In genomic region chr4:153651041-153651960, GRCh38 we compare ENCODE assay signal across 8 cellular contexts. TPM values are rescaled to one million over a fixed set of nuclear protein-coding genes. Genes with fewer than 3 reads are reported as not detected.
DNase-seq lines count a peak whose midpoint lies in the region; ATAC-seq and TF ChIP-seq lines count a peak whose summit lies in the region.

No MANE protein-coding gene starts in this region.

- no peaks in the 10 kb centered on the region for H3K36me3 Mint-ChIP-seq in activated CD8-positive, alpha-beta T cell treated with anti-CD3 and anti-CD28 coated beads, Interleukin-2, amount 10 ng/mL, durations not matched to agents 7 days and 5 days (ENCODE audit: low read depth)

- peaks cover 29% of the 10 kb centered on the region for H3K4me1 Mint-ChIP-seq in activated CD8-positive, alpha-beta T cell treated with anti-CD3 and anti-CD28 coated beads, Interleukin-2, amount 10 ng/mL, durations not matched to agents 7 days and 5 days (ENCODE audit: low read depth)

- 65 to 70% methylated on average over 10 of the region's 10 CpGs for WGBS in esophagus, 2 donors
- WGBS in spleen, 5 donors, result 33 to 50% (median 38%) methylated on average over 10 of the region's 10 CpGs

- H3K4me1 ChIP-seq in esophagus (ENCODE audit: control insufficient read depth in 2 of 2, insufficient read depth in 2 of 2, low read length in 1 of 2), result peaks cover 0 to 2% of the 10 kb centered on the region in 2 donors
- peaks cover 5 to 57% (median 18%) of the 10 kb centered on the region in 6 donors for H3K4me1 ChIP-seq in spleen
- H3K4me1 ChIP-seq in SJCRH30, result 0 out of 2 replicates have a peak, but pooled peaks cover 4% of the 10 kb centered on the region

- peak overlapping the region; percentile 86 for H3K27ac Mint-ChIP-seq in activated CD8-positive, alpha-beta T cell treated with anti-CD3 and anti-CD28 coated beads, Interleukin-2, amount 10 ng/mL, durations not matched to agents 7 days and 5 days

- H3K36me3 ChIP-seq in esophagus (ENCODE audit: control insufficient read depth in 2 of 2, insufficient read depth in 2 of 2, low read length in 1 of 2) (no peaks in the 10 kb centered on the region), spleen (no peaks in the 10 kb centered on the region), SJCRH30 (no peaks in the 10 kb centered on the region)

- H3K4me3 Mint-ChIP-seq in activated CD8-positive, alpha-beta T cell treated with anti-CD3 and anti-CD28 coated beads, Interleukin-2, amount 10 ng/mL, durations not matched to agents 7 days and 5 days, result no peak overlapping the region

- no peak for TF ChIP-seq CTCF in NB4 (IDR thresholded peaks at IDR 0.05; ENCODE audit: low read depth, low read length)
- no peak for TF ChIP-seq CTCF in spleen (IDR thresholded peaks at IDR 0.05 in 8 of 11, conservative IDR thresholded peaks at IDR 0.05 in 3 of 11)

- TF ChIP-seq POLR2A in NB4 (IDR thresholded peaks at IDR 0.05; ENCODE audit: extremely low read depth, insufficient read length) (peak; percentile 17), spleen (IDR thresholded peaks at IDR 0.05) (no peak)

- DNase-seq in NB4 (ENCODE audit: low read depth) (peak; percentile 94), spleen (peak; percentile 87), SJCRH30 (no peak)
- peak; percentile 72 for DNase-seq in activated CD8-positive, alpha-beta T cell treated with anti-CD3 and anti-CD28 coated beads, Interleukin-2, amount 10 ng/mL, durations not matched to agents 7 days and 5 days

- H3K27me3 ChIP-seq in esophagus (ENCODE audit: control insufficient read depth in 1 of 2, insufficient read depth in 2 of 2, low read length in 2 of 2) (no peaks in the 10 kb centered on the region), spleen (replicated peaks in 1 of 7) (no peaks in the 10 kb centered on the region), SJCRH30 (no peaks in the 10 kb centered on the region)

- peak overlapping the region; percentile 13 for H3K4me3 ChIP-seq in NB4 (ENCODE audit: low read depth, low read length)
- H3K4me3 ChIP-seq in esophagus (ENCODE audit: low read depth in 1 of 2, low read length in 2 of 2), result no peak overlapping the region
- H3K4me3 ChIP-seq in spleen, result peak overlapping the region in 1 of 8 donors; percentile 61
- no peak overlapping the region for H3K4me3 ChIP-seq in SJCRH30

- H3K9me3 Mint-ChIP-seq in activated CD8-positive, alpha-beta T cell treated with anti-CD3 and anti-CD28 coated beads, Interleukin-2, amount 10 ng/mL, durations not matched to agents 7 days and 5 days (ENCODE audit: insufficient read depth), result no peaks in the 10 kb centered on the region

- POLR2A ChIA-PET in activated CD8-positive, alpha-beta T cell treated with anti-CD3 and anti-CD28 coated beads, Interleukin-2, amount 10 ng/mL, durations not matched to agents 7 days and 5 days (lab: Charles Lee), result no interaction called here

- H3K9me3 ChIP-seq in esophagus (ENCODE audit: control insufficient read depth in 2 of 2, insufficient read depth in 1 of 2, low read depth in 1 of 2, low read length in 1 of 2) (no peaks in the 10 kb centered on the region), spleen (no peaks in the 10 kb centered on the region), SJCRH30 (replicated peaks) (no peaks in the 10 kb centered on the region; the same call in 1 of the 2 replicates)

- H3K27ac ChIP-seq in esophagus (ENCODE audit: low read depth in 2 of 2, low read length in 1 of 2) (peak overlapping the region; percentile 39 to 64), spleen (peak overlapping the region; percentile 51 to 93 (median 85)), SJCRH30 (no peak overlapping the region)

- H3K27me3 Mint-ChIP-seq in activated CD8-positive, alpha-beta T cell treated with anti-CD3 and anti-CD28 coated beads, Interleukin-2, amount 10 ng/mL, durations not matched to agents 7 days and 5 days (ENCODE audit: low read depth), result peaks cover 3% of the 10 kb centered on the region

- intact Hi-C loops in spleen (cut with DNase I; ENCODE audit: low total_unique reads), result no loop called here

- ATAC-seq in activated CD8-positive, alpha-beta T cell treated with anti-CD3 and anti-CD28 coated beads, Interleukin-2, amount 10 ng/mL, durations not matched to agents 7 days and 5 days, result peak; percentile 84
- ATAC-seq in GM18511 (IDR thresholded peaks at IDR 0.05; ENCODE audit: unreplicated experiment) (no peak), HG03432 (IDR thresholded peaks at IDR 0.05; ENCODE audit: unreplicated experiment) (no peak), HG03095 (IDR thresholded peaks at IDR 0.05; ENCODE audit: unreplicated experiment) (no peak)

- CTCF ChIA-PET in activated CD8-positive, alpha-beta T cell treated with anti-CD3 and anti-CD28 coated beads, Interleukin-2, amount 10 ng/mL, durations not matched to agents 7 days and 5 days (lab: Charles Lee), result interaction anchor here (0.7 to 7.8 kb wide), 6 partner anchors 8 to 565 kb away, joined by 3 to 57 read pairs (median 6); no protein-coding TSS in a partner anchor

RNA-seq across cellular contexts. Expression of gene TLR2, which starts 32.8 kb away (rescaled TPM):
- 1 to 10 TPM; 1.4 to 1.6 TPM for total RNA-seq in activated CD8-positive, alpha-beta T cell treated with anti-CD3 and anti-CD28 coated beads, Interleukin-2, amount 10 ng/mL, durations not matched to agents 7 days and 5 days
- polyA plus RNA-seq in esophagus (1 to 10 TPM; 1.6 to 1.9 TPM), spleen (10 to 100 TPM in 1 of 3 donors, 1 to 10 TPM in 2; 4.8 to 19.7 (median 9.5) TPM)
- total RNA-seq in spleen, result 100 to 1,000 TPM in 2 of 7 donors, 10 to 100 TPM in 5; 56.1 to 167 (median 74.5) TPM
- total RNA-seq in SJCRH30 (2014; rRNA removed; shearing (Covaris generic)), result not detected in 2 replicates

Comparison
In these comparisons a context has a peak if more than half of its experiments do, and no peak if none do; other contexts are left out.
1. DNase-seq: peak in NB4 (single experiment), activated CD8-positive, alpha-beta T cell treated with anti-CD3 and anti-CD28 coated beads, Interleukin-2, amount 10 ng/mL, durations not matched to agents 7 days and 5 days (single experiment) and spleen (single experiment); none in SJCRH30 (0 of 2).
2. RNA of gene TLR2, which starts 32.8 kb away (total RNA-seq): 56.1 to 167 TPM in spleen; 1.4 to 1.6 TPM in activated CD8-positive, alpha-beta T cell treated with anti-CD3 and anti-CD28 coated beads, Interleukin-2, amount 10 ng/mL, durations not matched to agents 7 days and 5 days and not detected in SJCRH30; every median in the first group is over 10 times any median in the second.